ENCODE assay signal across 1 cellular context in genomic region chr16:21218135-21218534, GRCh38.
TF ChIP-seq lines count a peak whose summit lies in the region.

No MANE protein-coding gene starts in this region.

TF ChIP-seq in K562, 482 proteins besides CTCF, POLR2A, EP300 and RAD21:
- TF ChIP-seq USF1 (CRISPR knock-in tag; IDR thresholded peaks at IDR 0.05) (no peak), CEBPG (CRISPR knock-in tag; IDR thresholded peaks at IDR 0.05) (peak; percentile 56), CEBPG (tag; conservative IDR thresholded peaks at IDR 0.05 in 1 of 2, IDR thresholded peaks at IDR 0.05 in 1 of 2) (peak; percentile 74 to 91), VEZF1 (CRISPR knock-in tag; IDR thresholded peaks at IDR 0.05) (peak; percentile 24; the same call in 1 of the 2 replicates), MAZ (CRISPR knock-in tag; conservative IDR thresholded peaks at IDR 0.05 in 1 of 2, IDR thresholded peaks at IDR 0.05 in 1 of 2) (no peak), HMBOX1 (IDR thresholded peaks at IDR 0.05) (no peak), CEBPB (tag; IDR thresholded peaks at IDR 0.05) (peak; percentile 91)
